In genomic region chr14:61421212-61421923, GRCh38 we compare ENCODE assay signal across 19 cellular contexts.
DNase-seq lines count a peak whose midpoint lies in the region; ATAC-seq and TF ChIP-seq lines count a peak whose summit lies in the region.
"Had no signal": no experiment of that assay in that cellular context is flagged by ENCODE, and none has a peak within 500 bp of the region (broad histone marks: within the 10 kb centered on the region; RNA-seq: fewer than 3 reads in every experiment).

No MANE protein-coding gene starts in this region.

- intact Hi-C loops in lower lobe of right lung (cut with DNase I) = no loop called here

- H3K4me3 Mint-ChIP-seq in CD4-positive, CD25-positive, alpha-beta regulatory T cell = peak overlapping the region; percentile 34 to 84 (median 62)
- peak overlapping the region in 6 of 7 donors; percentile 54 to 80 (median 64) for H3K4me3 Mint-ChIP-seq in CD8-positive, alpha-beta memory T cell
- H3K4me3 Mint-ChIP-seq in activated naive CD8-positive, alpha-beta T cell treated with anti-CD3 and anti-CD28 coated beads, Interleukin-2, amount 10 ng/mL, durations not matched to agents 7 days and 5 days = no peak overlapping the region
- H3K4me3 Mint-ChIP-seq in endothelial cell (ENCODE audit: unreplicated experiment) = no peak overlapping the region
- H3K4me3 Mint-ChIP-seq: dendritic cell treated with granulocyte-macrophage colony-stimulating factor and Interleukin-4, amounts not matched to agents 40 ng/mL and 50 ng/mL, for 4 days; GM23338; IgD-negative memory B cell; nephron progenitor cell had no signal

- POLR2A ChIA-PET in CD8-positive, alpha-beta memory T cell (lab: Charles Lee) = interaction anchor here (0.6 kb wide), 1 partner anchor 13 kb away, joined by 3 read pairs; no protein-coding TSS in a partner anchor
- POLR2A ChIA-PET in activated naive CD8-positive, alpha-beta T cell treated with anti-CD3 and anti-CD28 coated beads, Interleukin-2, amount 10 ng/mL, durations not matched to agents 7 days and 5 days (lab: Charles Lee) = interaction anchor here (1.0 to 1.3 kb wide), 2 partner anchors 31 to 99 kb away, joined by 4 read pairs; partner anchors contain the start of gene PRKCH

- H3K9me3 Mint-ChIP-seq in CD4-positive, CD25-positive, alpha-beta regulatory T cell = peaks cover 0 to 2% (median 0%) of the 10 kb centered on the region in 7 donors
- H3K9me3 Mint-ChIP-seq in CD8-positive, alpha-beta memory T cell = peaks cover 0 to 2% (median 0%) of the 10 kb centered on the region in 5 donors
- H3K9me3 Mint-ChIP-seq in activated naive CD8-positive, alpha-beta T cell treated with anti-CD3 and anti-CD28 coated beads, Interleukin-2, amount 10 ng/mL, durations not matched to agents 7 days and 5 days = peaks cover 9% of the 10 kb centered on the region
- H3K9me3 Mint-ChIP-seq in endothelial cell (ENCODE audit: unreplicated experiment) = no peaks in the 10 kb centered on the region
- H3K9me3 Mint-ChIP-seq: dendritic cell treated with granulocyte-macrophage colony-stimulating factor and Interleukin-4, amounts not matched to agents 40 ng/mL and 50 ng/mL, for 4 days had no signal

- no peaks in the 10 kb centered on the region for H3K27me3 Mint-ChIP-seq in CD4-positive, CD25-positive, alpha-beta regulatory T cell
- H3K27me3 Mint-ChIP-seq in CD8-positive, alpha-beta memory T cell = no peaks in the 10 kb centered on the region
- no peaks in the 10 kb centered on the region for H3K27me3 Mint-ChIP-seq in activated naive CD8-positive, alpha-beta T cell treated with anti-CD3 and anti-CD28 coated beads, Interleukin-2, amount 10 ng/mL, durations not matched to agents 7 days and 5 days
- H3K27me3 Mint-ChIP-seq in endothelial cell (ENCODE audit: unreplicated experiment) = peaks cover 12% of the 10 kb centered on the region
- H3K27me3 Mint-ChIP-seq: dendritic cell treated with granulocyte-macrophage colony-stimulating factor and Interleukin-4, amounts not matched to agents 40 ng/mL and 50 ng/mL, for 4 days had no signal

- peaks cover 9% of the 10 kb centered on the region for H3K36me3 ChIP-seq in CD4-positive, CD25-positive, alpha-beta regulatory T cell (ENCODE audit: control insufficient read depth, insufficient read depth, low read length)
- H3K36me3 ChIP-seq in CD8-positive, alpha-beta memory T cell (ENCODE audit: insufficient read depth, low read length) = no peaks in the 10 kb centered on the region
- H3K36me3 ChIP-seq in lower lobe of right lung = no peaks in the 10 kb centered on the region
- H3K36me3 ChIP-seq: esophagus muscularis mucosa, prostate gland, tibial nerve had no signal

- H3K27ac Mint-ChIP-seq in CD4-positive, CD25-positive, alpha-beta regulatory T cell = peak overlapping the region in 2 of 3 donors; percentile 87 to 91
- H3K27ac Mint-ChIP-seq in CD8-positive, alpha-beta memory T cell = peak overlapping the region in 7 of 8 donors; percentile 82 to 96 (median 90)
- peak overlapping the region; percentile 80 for H3K27ac Mint-ChIP-seq in activated naive CD8-positive, alpha-beta T cell treated with anti-CD3 and anti-CD28 coated beads, Interleukin-2, amount 10 ng/mL, durations not matched to agents 7 days and 5 days
- H3K27ac Mint-ChIP-seq in endothelial cell (ENCODE audit: unreplicated experiment) = no peak overlapping the region
- H3K27ac Mint-ChIP-seq: dendritic cell treated with granulocyte-macrophage colony-stimulating factor and Interleukin-4, amounts not matched to agents 40 ng/mL and 50 ng/mL, for 4 days; GM23338; IgD-negative memory B cell; nephron progenitor cell had no signal

- ATAC-seq in CD4-positive, CD25-positive, alpha-beta regulatory T cell (ENCODE audit: low read depth in 2 of 2) = no peak
- ATAC-seq in activated naive CD8-positive, alpha-beta T cell treated with anti-CD3 and anti-CD28 coated beads, Interleukin-2, amount 10 ng/mL, durations not matched to agents 7 days and 5 days (ENCODE audit: low read depth) = no peak
- ATAC-seq in lower lobe of right lung (peak in 1 of 2 donors; percentile 15), omental fat pad (ENCODE audit: low FRiP score) (no peak)

- H3K4me1 ChIP-seq in CD4-positive, CD25-positive, alpha-beta regulatory T cell (ENCODE audit: control insufficient read depth, insufficient read depth, low read length, poor library complexity, severe bottlenecking) = peaks cover 62% of the 10 kb centered on the region
- peaks cover 84% of the 10 kb centered on the region for H3K4me1 ChIP-seq in CD8-positive, alpha-beta memory T cell (ENCODE audit: insufficient read depth, low read length)
- H3K4me1 ChIP-seq in lower lobe of right lung = peaks cover 58% of the 10 kb centered on the region

- CTCF ChIA-PET in CD8-positive, alpha-beta memory T cell (lab: Charles Lee) = interaction anchor here (1.2 to 1.4 kb wide), 3 partner anchors 11 to 52 kb away, joined by 3 to 5 read pairs (median 4); no protein-coding TSS in a partner anchor

- no peak for DNase-seq in CD4-positive, CD25-positive, alpha-beta regulatory T cell
- no peak for DNase-seq in CD8-positive, alpha-beta memory T cell
- no peak for DNase-seq in activated naive CD8-positive, alpha-beta T cell treated with anti-CD3 and anti-CD28 coated beads, Interleukin-2, amount 10 ng/mL, durations not matched to agents 7 days and 5 days
- DNase-seq in lower lobe of right lung (no peak), HT-29 (ENCODE audit: low spot score) (no peak), endothelial cell (ENCODE audit: low spot score) (no peak), omental fat pad (ENCODE audit: low spot score) (no peak)
- no peak for DNase-seq in stimulated activated CD8-positive, alpha-beta memory T cell treated with anti-CD3 and anti-CD28 coated beads, Interleukin-4, amount 100 ng/mL, for 48 hours
- DNase-seq: DMS153, NCI-H2081, nephron progenitor cell, SHP77, small intestine had no signal

- TF ChIP-seq CTCF in lower lobe of right lung (IDR thresholded peaks at IDR 0.05) (no peak), endothelial cell (IDR thresholded peaks at IDR 0.05; ENCODE audit: unreplicated experiment) (no peak), omental fat pad (IDR thresholded peaks at IDR 0.05) (no peak)

- peaks cover 16% of the 10 kb centered on the region for H3K36me3 Mint-ChIP-seq in CD4-positive, CD25-positive, alpha-beta regulatory T cell
- H3K36me3 Mint-ChIP-seq in CD8-positive, alpha-beta memory T cell = peaks cover 4 to 51% (median 14%) of the 10 kb centered on the region in 3 donors
- H3K36me3 Mint-ChIP-seq in activated naive CD8-positive, alpha-beta T cell treated with anti-CD3 and anti-CD28 coated beads, Interleukin-2, amount 10 ng/mL, durations not matched to agents 7 days and 5 days = peaks cover 66% of the 10 kb centered on the region
- H3K36me3 Mint-ChIP-seq in endothelial cell (ENCODE audit: low read depth, unreplicated experiment) = peaks cover 14% of the 10 kb centered on the region

- H3K9me3 ChIP-seq in CD4-positive, CD25-positive, alpha-beta regulatory T cell (ENCODE audit: control insufficient read depth in 2 of 2, low read length in 2 of 2) = no peaks in the 10 kb centered on the region
- no peaks in the 10 kb centered on the region for H3K9me3 ChIP-seq in CD8-positive, alpha-beta memory T cell (ENCODE audit: low read length)
- no peaks in the 10 kb centered on the region for H3K9me3 ChIP-seq in lower lobe of right lung
- H3K9me3 ChIP-seq: esophagus muscularis mucosa, prostate gland, tibial nerve had no signal

- peaks cover 15 to 85% (median 40%) of the 10 kb centered on the region in 4 donors for H3K4me1 Mint-ChIP-seq in CD4-positive, CD25-positive, alpha-beta regulatory T cell
- H3K4me1 Mint-ChIP-seq in CD8-positive, alpha-beta memory T cell = peaks cover 0 to 93% (median 15%) of the 10 kb centered on the region in 3 donors
- peaks cover 83% of the 10 kb centered on the region for H3K4me1 Mint-ChIP-seq in activated naive CD8-positive, alpha-beta T cell treated with anti-CD3 and anti-CD28 coated beads, Interleukin-2, amount 10 ng/mL, durations not matched to agents 7 days and 5 days
- peaks cover 49% of the 10 kb centered on the region for H3K4me1 Mint-ChIP-seq in endothelial cell (ENCODE audit: unreplicated experiment)

- H3K27ac ChIP-seq in CD4-positive, CD25-positive, alpha-beta regulatory T cell (ENCODE audit: insufficient read depth, low read length, poor library complexity, severe bottlenecking) = peak overlapping the region; percentile 36
- no peak overlapping the region for H3K27ac ChIP-seq in CD8-positive, alpha-beta memory T cell (ENCODE audit: low read depth, low read length)
- H3K27ac ChIP-seq in lower lobe of right lung = peak overlapping the region; percentile 32
- H3K27ac ChIP-seq: esophagus muscularis mucosa, tibial nerve had no signal

- no peak overlapping the region for H3K4me3 ChIP-seq in CD4-positive, CD25-positive, alpha-beta regulatory T cell (ENCODE audit: low read depth, low read length)
- H3K4me3 ChIP-seq in CD8-positive, alpha-beta memory T cell (ENCODE audit: low read length) = no peak overlapping the region
- no peak overlapping the region for H3K4me3 ChIP-seq in lower lobe of right lung
- H3K4me3 ChIP-seq: esophagus muscularis mucosa, GM23338, prostate gland, tibial nerve had no signal

- no peaks in the 10 kb centered on the region for H3K27me3 ChIP-seq in CD4-positive, CD25-positive, alpha-beta regulatory T cell (ENCODE audit: control insufficient read depth, insufficient read depth, low read length)
- no peaks in the 10 kb centered on the region for H3K27me3 ChIP-seq in CD8-positive, alpha-beta memory T cell (ENCODE audit: insufficient read depth, low read length, poor library complexity, severe bottlenecking)
- no peaks in the 10 kb centered on the region for H3K27me3 ChIP-seq in lower lobe of right lung (ENCODE audit: low read depth)
- H3K27me3 ChIP-seq: esophagus muscularis mucosa, tibial nerve had no signal

Comparison
In these comparisons a context has a peak if more than half of its experiments do, and no peak if none do; other contexts are left out.
1. H3K4me3 Mint-ChIP-seq: peak in CD4-positive, CD25-positive, alpha-beta regulatory T cell (4 of 4) and CD8-positive, alpha-beta memory T cell (6 of 7); none in activated naive CD8-positive, alpha-beta T cell treated with anti-CD3 and anti-CD28 coated beads, Interleukin-2, amount 10 ng/mL, durations not matched to agents 7 days and 5 days (single experiment) and endothelial cell (single experiment).